In the genomic region with DNA sequence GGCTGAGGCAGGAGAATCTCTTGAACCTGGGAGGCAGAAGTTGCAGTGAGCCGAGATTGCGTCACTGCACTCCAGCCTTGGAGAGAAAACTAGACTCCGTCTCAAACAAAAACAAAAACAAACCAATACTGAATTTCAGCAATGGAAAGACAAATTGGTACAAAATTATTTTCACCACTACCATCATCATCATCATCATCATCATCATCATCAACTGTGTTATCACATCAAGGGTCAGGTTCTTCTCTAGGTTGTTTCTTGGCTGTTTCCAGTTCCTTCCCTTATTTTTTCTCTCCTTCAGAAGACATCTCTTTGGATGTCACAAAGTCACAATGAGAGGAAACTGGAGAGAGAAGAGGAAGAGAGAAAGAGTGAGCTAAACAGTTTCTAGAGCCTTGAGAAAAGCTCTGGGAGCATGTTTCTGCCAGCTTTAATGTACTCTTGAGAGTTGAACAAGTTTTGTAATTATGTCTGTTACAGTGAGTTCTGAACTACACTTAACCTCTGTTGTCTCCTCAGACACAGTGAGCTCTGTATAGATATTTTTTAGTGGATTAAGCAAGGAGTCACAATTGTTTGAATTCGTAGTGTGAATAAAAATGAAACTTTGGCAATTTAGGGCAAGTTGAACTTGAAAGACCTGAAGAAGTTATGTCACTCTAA, we compare ENCODE assay signal across 1 cellular context.
TF ChIP-seq lines count a peak whose summit lies in the region.

No MANE protein-coding gene starts in this region.

TF ChIP-seq in K562, 482 proteins besides CTCF, POLR2A, EP300 and RAD21 (continued from another document):
- TF ChIP-seq, protein P1, sequence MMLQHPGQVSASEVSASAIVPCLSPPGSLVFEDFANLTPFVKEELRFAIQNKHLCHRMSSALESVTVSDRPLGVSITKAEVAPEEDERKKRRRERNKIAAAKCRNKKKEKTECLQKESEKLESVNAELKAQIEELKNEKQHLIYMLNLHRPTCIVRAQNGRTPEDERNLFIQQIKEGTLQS (IDR thresholded peaks at IDR 0.05), result peak; percentile 30
- TF ChIP-seq, protein P1 (CRISPR knock-in tag; conservative IDR thresholded peaks at IDR 0.05), result no peak
- no peak for TF ChIP-seq NFXL1 (CRISPR knock-in tag; IDR thresholded peaks at IDR 0.05)
